In the genomic region with DNA sequence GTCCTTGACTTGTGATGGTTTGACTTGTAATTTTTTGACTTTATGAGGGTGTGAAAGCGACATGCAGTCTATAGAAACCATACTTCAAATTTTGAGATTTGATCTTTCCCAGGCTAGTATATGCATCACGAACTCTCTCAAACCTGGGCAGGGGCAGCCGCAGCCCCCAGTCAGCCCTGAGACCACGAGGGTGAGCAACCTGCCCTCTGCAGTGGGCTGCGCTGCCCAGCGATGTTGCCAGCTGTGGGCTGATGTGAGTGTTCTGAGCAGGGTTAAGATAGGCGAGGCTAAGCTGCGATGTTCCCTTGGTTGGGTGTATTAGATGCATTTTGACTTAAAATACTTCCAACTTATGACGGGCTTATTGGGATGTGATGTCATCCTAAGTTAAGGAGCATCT, we compare ENCODE assay signal across 19 cellular contexts. TPM values are rescaled to one million over a fixed set of nuclear protein-coding genes. Genes with fewer than 3 reads are reported as not detected.
DNase-seq lines count a peak whose midpoint lies in the region; ATAC-seq and TF ChIP-seq lines count a peak whose summit lies in the region.
"Had no signal": no experiment of that assay in that cellular context is flagged by ENCODE, and none has a peak within 500 bp of the region (broad histone marks: within the 10 kb centered on the region; RNA-seq: fewer than 3 reads in every experiment).

No MANE protein-coding gene starts in this region.

- H3K4me2 ChIP-seq in osteoblast (ENCODE audit: insufficient read depth, low read length), result no peak overlapping the region
- H3K4me2 ChIP-seq in mesenchymal stem cell (ENCODE audit: low read length, poor library complexity, severe bottlenecking), result no peak overlapping the region
- H3K4me2 ChIP-seq: BLaER1 treated with 17β-estradiol and CSF1 and Interleukin-3, amounts not matched to agents 10 nM and 100 nM had no signal

- H3K27ac Mint-ChIP-seq in CD14-positive monocyte, result no peak overlapping the region
- no peak overlapping the region for H3K27ac Mint-ChIP-seq in activated naive CD4-positive, alpha-beta T cell treated with anti-CD3 and anti-CD28 coated beads, Interleukin-2, amount 10 ng/mL, durations not matched to agents 7 days and 5 days
- H3K27ac Mint-ChIP-seq: CD8-positive, alpha-beta T cell; HFFc6 had no signal

- no peak overlapping the region for H3K23ac ChIP-seq in mesenchymal stem cell (ENCODE audit: low read length in 2 of 2)

- H3K27ac ChIP-seq in left ventricle myocardium inferior (replicated peaks), result no peak overlapping the region
- no peak overlapping the region for H3K27ac ChIP-seq in osteoblast (ENCODE audit: low read depth, low read length)
- H3K27ac ChIP-seq in spleen, result no peak overlapping the region
- H3K27ac ChIP-seq in mesenchymal stem cell (ENCODE audit: low read length, poor library complexity, severe bottlenecking), result no peak overlapping the region
- H3K27ac ChIP-seq: 22Rv1; BLaER1 treated with 17β-estradiol and CSF1 and Interleukin-3, amounts not matched to agents 10 nM and 100 nM had no signal

- H2BK5ac ChIP-seq in mesenchymal stem cell (ENCODE audit: low read depth, low read length, poor library complexity, severe bottlenecking), result no peak overlapping the region

- H3K4me3 ChIP-seq in left ventricle myocardium inferior, result no peak overlapping the region
- no peak overlapping the region for H3K4me3 ChIP-seq in osteoblast (ENCODE audit: insufficient read depth, low read length)
- H3K4me3 ChIP-seq in spleen, result no peak overlapping the region
- H3K4me3 ChIP-seq in mesenchymal stem cell (ENCODE audit: insufficient read depth in 1 of 2, low read depth in 1 of 2, low read length in 2 of 2), result no peak overlapping the region
- H3K4me3 ChIP-seq: BLaER1 treated with 17β-estradiol and CSF1 and Interleukin-3, amounts not matched to agents 10 nM and 100 nM; HAP-1 had no signal

- H3K79me1 ChIP-seq in mesenchymal stem cell (replicated peaks; ENCODE audit: low read length, poor library complexity, severe bottlenecking), result no peaks in the 10 kb centered on the region

- intact Hi-C loops in Right ventricle myocardium superior (cut with DNase I), result no loop called here
- intact Hi-C loops in left ventricle myocardium inferior (cut with micrococcal nuclease), result no loop called here
- intact Hi-C loops in CD14-positive monocyte (cut with micrococcal nuclease), result no loop called here
- intact Hi-C loops in spleen (cut with DNase I; ENCODE audit: low total_unique reads), result no loop called here

- H3K4me3 Mint-ChIP-seq in CD14-positive monocyte, result no peak overlapping the region
- no peak overlapping the region for H3K4me3 Mint-ChIP-seq in activated naive CD4-positive, alpha-beta T cell treated with anti-CD3 and anti-CD28 coated beads, Interleukin-2, amount 10 ng/mL, durations not matched to agents 7 days and 5 days
- H3K4me3 Mint-ChIP-seq: CD8-positive, alpha-beta T cell; HFFc6 had no signal

- peaks cover 0 to 17% (median 15%) of the 10 kb centered on the region in 3 donors for H3K27me3 Mint-ChIP-seq in CD14-positive monocyte (ENCODE audit: low read depth in 3 of 3)
- peaks cover 18% of the 10 kb centered on the region for H3K27me3 Mint-ChIP-seq in activated naive CD4-positive, alpha-beta T cell treated with anti-CD3 and anti-CD28 coated beads, Interleukin-2, amount 10 ng/mL, durations not matched to agents 7 days and 5 days

- no peak for ATAC-seq in Right ventricle myocardium superior (ENCODE audit: poor library complexity)
- ATAC-seq: CD8-positive, alpha-beta T cell had no signal

- no peak overlapping the region for H2AFZ ChIP-seq in osteoblast (ENCODE audit: low read length)
- H2AFZ ChIP-seq in mesenchymal stem cell (ENCODE audit: low read depth, low read length), result no peak overlapping the region

- TF ChIP-seq CTCF in left ventricle myocardium inferior (IDR thresholded peaks at IDR 0.05; ENCODE audit: borderline replicate concordance) (no peak), CD14-positive monocyte (IDR thresholded peaks at IDR 0.05) (no peak), osteoblast (IDR thresholded peaks at IDR 0.05; ENCODE audit: extremely low read depth, low read depth, low read length) (no peak), spleen (IDR thresholded peaks at IDR 0.05 in 8 of 11, conservative IDR thresholded peaks at IDR 0.05 in 3 of 11) (no peak)

- H3K36me3 ChIP-seq in left ventricle myocardium inferior (no peaks in the 10 kb centered on the region), osteoblast (ENCODE audit: insufficient read depth, low read length) (no peaks in the 10 kb centered on the region), spleen (no peaks in the 10 kb centered on the region), mesenchymal stem cell (ENCODE audit: control insufficient read depth in 1 of 2, insufficient read depth in 2 of 2, low read depth in 1 of 2, low read length in 2 of 2) (no peaks in the 10 kb centered on the region)
- H3K36me3 ChIP-seq: BE2C; BLaER1 treated with 17β-estradiol and CSF1 and Interleukin-3, amounts not matched to agents 10 nM and 100 nM; HAP-1 had no signal

- no peak overlapping the region for H2BK15ac ChIP-seq in mesenchymal stem cell (ENCODE audit: low read depth, poor library complexity, severe bottlenecking)

- H3K4ac ChIP-seq in mesenchymal stem cell (ENCODE audit: low read depth in 1 of 2, low read length in 2 of 2), result no peak overlapping the region

- H3K9ac ChIP-seq in mesenchymal stem cell (ENCODE audit: low read length), result no peak overlapping the region
- H3K9ac ChIP-seq: BLaER1 treated with 17β-estradiol and CSF1 and Interleukin-3, amounts not matched to agents 10 nM and 100 nM had no signal

- peak; percentile 6 for DNase-seq in Right ventricle myocardium superior
- DNase-seq in left ventricle myocardium inferior, result no peak
- DNase-seq in CD14-positive monocyte (ENCODE audit: low spot score), result peak; percentile 37
- peak; percentile 47 for DNase-seq in osteoblast (ENCODE audit: insufficient read length, low spot score, missing footprints)
- DNase-seq in spleen, result peak; percentile 38
- DNase-seq in NCI-H446 treated with DMSO at 0.1 percent for 48 hours (lab: John Stamatoyannopoulos, UW), result no peak
- no peak for DNase-seq in activated naive CD4-positive, alpha-beta T cell treated with anti-CD3 and anti-CD28 coated beads, Interleukin-2, amount 10 ng/mL, durations not matched to agents 7 days and 5 days
- no peak for DNase-seq in mesenchymal stem cell
- DNase-seq: BE2C; Caco-2; CD8-positive, alpha-beta T cell; DMS153; DND-41; GOT3; HFFc6 had no signal

- H3K4me1 ChIP-seq in left ventricle myocardium inferior (no peaks in the 10 kb centered on the region), osteoblast (ENCODE audit: insufficient read depth, low read length) (no peaks in the 10 kb centered on the region), spleen (no peaks in the 10 kb centered on the region), mesenchymal stem cell (ENCODE audit: control insufficient read depth, insufficient read depth, low read depth, low read length) (no peaks in the 10 kb centered on the region)
- H3K4me1 ChIP-seq: BE2C, Caco-2, HAP-1 had no signal

- H2BK120ac ChIP-seq in mesenchymal stem cell (ENCODE audit: low read depth, low read length), result no peak overlapping the region

- CTCF ChIA-PET in activated naive CD4-positive, alpha-beta T cell treated with anti-CD3 and anti-CD28 coated beads, Interleukin-2, amount 10 ng/mL, durations not matched to agents 7 days and 5 days (lab: Charles Lee), result no interaction called here

- H3K14ac ChIP-seq in mesenchymal stem cell (ENCODE audit: low read length in 2 of 2), result no peak overlapping the region

- H4K8ac ChIP-seq in mesenchymal stem cell (ENCODE audit: low read length), result no peak overlapping the region

- H2BK12ac ChIP-seq in mesenchymal stem cell (ENCODE audit: low read length in 2 of 2), result no peak overlapping the region

- no peak overlapping the region for H2AK5ac ChIP-seq in mesenchymal stem cell (ENCODE audit: low read length, severe bottlenecking)

- no peaks in the 10 kb centered on the region for H3K79me2 ChIP-seq in osteoblast (ENCODE audit: insufficient read depth, low read length)

- H3K4me1 Mint-ChIP-seq in CD14-positive monocyte, result peaks cover 14% of the 10 kb centered on the region
- no peaks in the 10 kb centered on the region for H3K4me1 Mint-ChIP-seq in activated naive CD4-positive, alpha-beta T cell treated with anti-CD3 and anti-CD28 coated beads, Interleukin-2, amount 10 ng/mL, durations not matched to agents 7 days and 5 days

- peaks cover 55% of the 10 kb centered on the region for H3K27me3 ChIP-seq in left ventricle myocardium inferior (ENCODE audit: low read depth)
- no peaks in the 10 kb centered on the region for H3K27me3 ChIP-seq in osteoblast (ENCODE audit: insufficient read depth, low read length)
- peaks cover 0 to 34% (median 6%) of the 10 kb centered on the region in 7 donors for H3K27me3 ChIP-seq in spleen (replicated peaks in 1 of 7)
- H3K27me3 ChIP-seq in mesenchymal stem cell (ENCODE audit: control insufficient read depth in 1 of 2, insufficient read depth in 1 of 2, low read length in 2 of 2), result peaks cover 16 to 25% of the 10 kb centered on the region in 2 experiments
- H3K27me3 ChIP-seq: BE2C; BLaER1 treated with 17β-estradiol and CSF1 and Interleukin-3, amounts not matched to agents 10 nM and 100 nM had no signal

- H3K9me3 Mint-ChIP-seq in CD14-positive monocyte, result peaks cover 0 to 1% (median 0%) of the 10 kb centered on the region in 7 donors
- no peaks in the 10 kb centered on the region for H3K9me3 Mint-ChIP-seq in activated naive CD4-positive, alpha-beta T cell treated with anti-CD3 and anti-CD28 coated beads, Interleukin-2, amount 10 ng/mL, durations not matched to agents 7 days and 5 days
- H3K9me3 Mint-ChIP-seq: CD8-positive, alpha-beta T cell; HFFc6 had no signal

- no peak overlapping the region for H3K18ac ChIP-seq in mesenchymal stem cell (ENCODE audit: low read depth in 1 of 2, low read length in 2 of 2)

- H4K91ac ChIP-seq in mesenchymal stem cell (ENCODE audit: low read length), result no peak overlapping the region

- no peaks in the 10 kb centered on the region for H3K36me3 Mint-ChIP-seq in CD14-positive monocyte
- no peaks in the 10 kb centered on the region for H3K36me3 Mint-ChIP-seq in activated naive CD4-positive, alpha-beta T cell treated with anti-CD3 and anti-CD28 coated beads, Interleukin-2, amount 10 ng/mL, durations not matched to agents 7 days and 5 days
- H3K36me3 Mint-ChIP-seq: CD8-positive, alpha-beta T cell had no signal

- no peak for TF ChIP-seq POLR2A in spleen (IDR thresholded peaks at IDR 0.05)

- WGBS in spleen, 5 donors, result 85 to 92% (median 87%) methylated on average over 9 of the region's 9 CpGs
- WGBS in mesenchymal stem cell, result 90% methylated on average over 7 of the region's 9 CpGs

- no peaks in the 10 kb centered on the region for H4K20me1 ChIP-seq in osteoblast (ENCODE audit: insufficient read depth, low read length)

- H3K9me3 ChIP-seq in left ventricle myocardium inferior (replicated peaks) (no peaks in the 10 kb centered on the region), osteoblast (ENCODE audit: low read depth, low read length) (no peaks in the 10 kb centered on the region), spleen (no peaks in the 10 kb centered on the region), mesenchymal stem cell (ENCODE audit: control insufficient read depth, low read length) (no peaks in the 10 kb centered on the region)
- H3K9me3 ChIP-seq: BE2C; BLaER1 treated with 17β-estradiol and CSF1 and Interleukin-3, amounts not matched to agents 10 nM and 100 nM; Caco-2; HAP-1 had no signal

RNA-seq across cellular contexts. Expression of a gene that starts 28.2 kb away (rescaled TPM):
- not detected for total RNA-seq in Right ventricle myocardium superior
- total RNA-seq in left ventricle myocardium inferior, result not detected
- not detected for polyA plus RNA-seq in CD14-positive monocyte
- not detected in 2 replicates for total RNA-seq in osteoblast
- total RNA-seq in spleen, result not detected
- polyA plus RNA-seq in spleen, result not detected
- not detected for polyA plus RNA-seq in mesenchymal stem cell (2013, experiment 1 of 2)
- polyA plus RNA-seq in mesenchymal stem cell (2013, experiment 2 of 2), result not detected
- total RNA-seq: Caco-2; CD8-positive, alpha-beta T cell; HFFc6 had no signal
- polyA plus RNA-seq: AG04450 had no signal

Comparison
In these comparisons a context has a peak if more than half of its experiments do, and no peak if none do; other contexts are left out.
1. DNase-seq: peak in Right ventricle myocardium superior (single experiment), CD14-positive monocyte (single experiment), osteoblast (single experiment) and spleen (single experiment); none in left ventricle myocardium inferior (single experiment), NCI-H446 treated with DMSO at 0.1 percent for 48 hours (single experiment), activated naive CD4-positive, alpha-beta T cell treated with anti-CD3 and anti-CD28 coated beads, Interleukin-2, amount 10 ng/mL, durations not matched to agents 7 days and 5 days (single experiment) and mesenchymal stem cell (single experiment).